In genomic region chr5:71830626-71831539, GRCh38 we compare ENCODE assay signal across 9 cellular contexts.
DNase-seq lines count a peak whose midpoint lies in the region; ATAC-seq and TF ChIP-seq lines count a peak whose summit lies in the region.
"Had no signal": no experiment of that assay in that cellular context is flagged by ENCODE, and none has a peak within 500 bp of the region (broad histone marks: within the 10 kb centered on the region; RNA-seq: fewer than 3 reads in every experiment).

No MANE protein-coding gene starts in this region.

- intact Hi-C loops in PC-3 (cut with micrococcal nuclease): loop anchor here (10.0 kb wide), 1 partner anchor 94 kb away; no protein-coding TSS in a partner anchor
- intact Hi-C loops in activated CD4-positive, alpha-beta T cell treated with anti-CD3 and anti-CD28 coated beads for 36 hours (cut with DNase I, micrococcal nuclease): no loop called here

- no peaks in the 10 kb centered on the region; the same call in 1 of the 2 replicates for H3K36me3 ChIP-seq in PC-3 (ENCODE audit: low read depth, low read length)

- H3K4me1 Mint-ChIP-seq in activated CD4-positive, alpha-beta T cell treated with anti-CD3 and anti-CD28 coated beads for 36 hours: no peaks in the 10 kb centered on the region

- H3K36me3 Mint-ChIP-seq in activated CD4-positive, alpha-beta T cell treated with anti-CD3 and anti-CD28 coated beads for 36 hours (ENCODE audit: low read depth): no peaks in the 10 kb centered on the region

- peaks cover 28% of the 10 kb centered on the region for H3K4me1 ChIP-seq in PC-3 (ENCODE audit: insufficient read depth, low read length)

- peaks cover 4% of the 10 kb centered on the region for H3K27me3 Mint-ChIP-seq in activated CD4-positive, alpha-beta T cell treated with anti-CD3 and anti-CD28 coated beads for 36 hours

- BruUV-seq in PC-3 (replicated peaks; lab: Mats Ljungman, UMichigan): no TSS peak

- peak; percentile 63 for ATAC-seq in PC-3
- no peak for ATAC-seq in activated CD4-positive, alpha-beta T cell treated with anti-CD3 and anti-CD28 coated beads for 36 hours

- CTCF ChIA-PET in PC-3 (lab: Charles Lee): interaction anchor here (0.7 kb wide), 1 partner anchor 318 kb away, joined by 3 read pairs; no protein-coding TSS in a partner anchor
- CTCF ChIA-PET in activated CD4-positive, alpha-beta T cell treated with anti-CD3 and anti-CD28 coated beads for 36 hours (lab: Charles Lee): interaction anchor here (0.9 kb wide), 1 partner anchor 18 kb away, joined by 3 read pairs; no protein-coding TSS in a partner anchor

- no peak overlapping the region for H3K27ac Mint-ChIP-seq in activated CD4-positive, alpha-beta T cell treated with anti-CD3 and anti-CD28 coated beads for 36 hours

- H3K79me2 ChIP-seq in PC-3 (ENCODE audit: low read length): no peaks in the 10 kb centered on the region

- H3F3A ChIP-seq in PC-3 (ENCODE audit: low read length, unreplicated experiment): no peaks in the 10 kb centered on the region

- POLR2A ChIA-PET in PC-3 (lab: Charles Lee; ENCODE audit: unreplicated experiment): interaction anchor here (0.5 kb wide), 1 partner anchor 11 kb away, joined by 3 read pairs; no protein-coding TSS in a partner anchor
- POLR2A ChIA-PET in activated CD4-positive, alpha-beta T cell treated with anti-CD3 and anti-CD28 coated beads for 36 hours (lab: Charles Lee): no interaction called here

- H3K9me2 ChIP-seq in PC-3 (replicated peaks; ENCODE audit: low read length): no peaks in the 10 kb centered on the region

- H3K9me3 ChIP-seq in PC-3 (ENCODE audit: low read length): no peaks in the 10 kb centered on the region

- TF ChIP-seq CTCF in PC-3 (conservative IDR thresholded peaks at IDR 0.05; ENCODE audit: low read depth, low read length): no peak

- H2AFZ ChIP-seq in PC-3 (ENCODE audit: low read length): no peak overlapping the region

- H3K9ac ChIP-seq in PC-3 (ENCODE audit: low read length): no peak overlapping the region

- no peak overlapping the region for H3K4me3 ChIP-seq in PC-3 (ENCODE audit: low read length)

- DNase-seq in H4 (ENCODE audit: low spot score) (peak; percentile 77), PC-3 (peak; percentile 72), fibroblast of peridontal ligament (ENCODE audit: extremely low read depth) (peak; percentile 97), pons (ENCODE audit: low spot score) (peak; percentile 69), T-helper 1 cell (no peak), SKM-1 (lab: John Stamatoyannopoulos, UW; ENCODE audit: unreplicated experiment) (no peak)
- DNase-seq in activated CD4-positive, alpha-beta T cell treated with anti-CD3 and anti-CD28 coated beads for 36 hours: no peak
- DNase-seq in stimulated activated CD8-positive, alpha-beta memory T cell treated with anti-CD3 and anti-CD28 coated beads, Interleukin-4, amount 100 ng/mL, for 48 hours: no peak

- peak overlapping the region; percentile 47 for H3K4me2 ChIP-seq in PC-3 (ENCODE audit: low read length)

- peaks cover 15% of the 10 kb centered on the region for H3K9me3 Mint-ChIP-seq in activated CD4-positive, alpha-beta T cell treated with anti-CD3 and anti-CD28 coated beads for 36 hours (ENCODE audit: low read depth)

- no peaks in the 10 kb centered on the region for H3K27me3 ChIP-seq in PC-3 (ENCODE audit: low read length)

- peak overlapping the region; percentile 33 for H3K27ac ChIP-seq in PC-3 (ENCODE audit: low read length)
- H3K27ac ChIP-seq: HL-60 had no signal

- no peak overlapping the region for H3K4me3 Mint-ChIP-seq in activated CD4-positive, alpha-beta T cell treated with anti-CD3 and anti-CD28 coated beads for 36 hours

- H4K20me1 ChIP-seq in PC-3 (ENCODE audit: low read length): no peaks in the 10 kb centered on the region

Comparison
In these comparisons a context has a peak if more than half of its experiments do, and no peak if none do; other contexts are left out.
1. DNase-seq: peak in H4 (single experiment), PC-3 (single experiment), fibroblast of peridontal ligament (single experiment) and pons (single experiment); none in activated CD4-positive, alpha-beta T cell treated with anti-CD3 and anti-CD28 coated beads for 36 hours (single experiment), stimulated activated CD8-positive, alpha-beta memory T cell treated with anti-CD3 and anti-CD28 coated beads, Interleukin-4, amount 100 ng/mL, for 48 hours (single experiment), T-helper 1 cell (0 of 5) and SKM-1 (single experiment).